In genomic region chr21:5244376-5244718, GRCh38 we compare ENCODE assay signal across 1 cellular context.
TF ChIP-seq lines count a peak whose summit lies in the region.

No MANE protein-coding gene starts in this region.

TF ChIP-seq in K562, 482 proteins besides CTCF, POLR2A, EP300 and RAD21 (continued from another document):
- peak; percentile 72 for TF ChIP-seq MGA (IDR thresholded peaks at IDR 0.05)
- peak; percentile 90 for TF ChIP-seq L3MBTL2 (IDR thresholded peaks at IDR 0.05)
- 0 out of 2 replicates have a peak, but pooled peaks have one; percentile 31 for TF ChIP-seq FOSL1 (tag; conservative IDR thresholded peaks at IDR 0.05)
- peak; percentile 64; the same call in 1 of the 2 replicates for TF ChIP-seq ZNF592 (IDR thresholded peaks at IDR 0.05)
- TF ChIP-seq RFX7 (CRISPR knock-in tag; IDR thresholded peaks at IDR 0.05), result 0 out of 2 replicates have a peak, but pooled peaks have one; percentile 24
- TF ChIP-seq NFRKB (IDR thresholded peaks at IDR 0.05; ENCODE audit: low read depth), result 0 out of 2 replicates have a peak, but pooled peaks have one; percentile 15
- TF ChIP-seq ZNF75A (CRISPR knock-in tag; IDR thresholded peaks at IDR 0.05), result peak; percentile 49; the same call in 1 of the 2 replicates
- peak; percentile 1; the same call in 1 of the 2 replicates for TF ChIP-seq ZNF395 (CRISPR knock-in tag; IDR thresholded peaks at IDR 0.05)
- peak; percentile 20; the same call in 1 of the 2 replicates for TF ChIP-seq ZBTB12 (CRISPR knock-in tag; IDR thresholded peaks at IDR 0.05)
- peak; percentile 13; the same call in 1 of the 2 replicates for TF ChIP-seq DEAF1 (CRISPR knock-in tag; IDR thresholded peaks at IDR 0.05)
- TF ChIP-seq ZNF449 (CRISPR knock-in tag; IDR thresholded peaks at IDR 0.05), result 0 out of 2 replicates have a peak, but pooled peaks have one; percentile 12
TF ChIP-seq in K562: peak in this region for 13; not testable (repeated sequence) for 469.
